In genomic region chr2:86087936-86088850, GRCh38 we compare ENCODE assay signal across 12 cellular contexts. TPM values are rescaled to one million over a fixed set of nuclear protein-coding genes. Genes with fewer than 3 reads are reported as not detected.
DNase-seq lines count a peak whose midpoint lies in the region; ATAC-seq and TF ChIP-seq lines count a peak whose summit lies in the region.
"Had no signal": no experiment of that assay in that cellular context is flagged by ENCODE, and none has a peak within 500 bp of the region (broad histone marks: within the 10 kb centered on the region; RNA-seq: fewer than 3 reads in every experiment).

No MANE protein-coding gene starts in this region.

- CTCF ChIA-PET in CD8-positive, alpha-beta memory T cell (lab: Charles Lee) = interaction anchor here (1.2 to 2.7 kb wide), 4 partner anchors 8 to 261 kb away, joined by 3 to 8 read pairs (median 6); partner anchors contain the start of gene ST3GAL5

- no peaks in the 10 kb centered on the region for H3K9me3 Mint-ChIP-seq in stimulated activated effector memory CD8-positive, alpha-beta T cell treated with anti-CD3 and anti-CD28 coated beads, Interleukin-12 subunit alpha, Interleukin-12 subunit beta, amount 100 ng/mL, for 72 hours
- H3K9me3 Mint-ChIP-seq in CD8-positive, alpha-beta memory T cell = no peaks in the 10 kb centered on the region
- H3K9me3 Mint-ChIP-seq: effector memory CD8-positive, alpha-beta T cell had no signal

- DNase-seq in AG10803 (ENCODE audit: low read depth) (no peak), WERI-Rb-1 (no peak), iPS-NIHi7 (ENCODE audit: extremely low spot score) (peak; percentile 50), KG1 (lab: John Stamatoyannopoulos, UW) (no peak), GF-D8 (lab: John Stamatoyannopoulos, UW) (no peak)
- no peak for DNase-seq in stimulated activated effector memory CD8-positive, alpha-beta T cell treated with anti-CD3 and anti-CD28 coated beads, Interleukin-12 subunit alpha, Interleukin-12 subunit beta, amount 100 ng/mL, for 72 hours (ENCODE audit: low spot score in 2 of 2)
- DNase-seq in CD8-positive, alpha-beta memory T cell = no peak
- DNase-seq: effector memory CD8-positive, alpha-beta T cell; islet precursor cell; NCI-H1694 treated with DMSO at 0.1 percent for 48 hours; upper lobe of left lung had no signal

- H3K9me3 ChIP-seq in WERI-Rb-1 (ENCODE audit: severe bottlenecking) = no peaks in the 10 kb centered on the region
- H3K9me3 ChIP-seq in CD8-positive, alpha-beta memory T cell (ENCODE audit: low read length) = no peaks in the 10 kb centered on the region
- H3K9me3 ChIP-seq: upper lobe of left lung had no signal

- peaks cover 52% of the 10 kb centered on the region for H3K36me3 ChIP-seq in WERI-Rb-1
- H3K36me3 ChIP-seq in CD8-positive, alpha-beta memory T cell (ENCODE audit: insufficient read depth, low read length) = peaks cover 9% of the 10 kb centered on the region

- POLR2A ChIA-PET in CD8-positive, alpha-beta memory T cell (lab: Charles Lee) = no interaction called here

- no peaks in the 10 kb centered on the region for H3K27me3 ChIP-seq in WERI-Rb-1 (ENCODE audit: insufficient read depth, low read depth, severe bottlenecking)
- no peaks in the 10 kb centered on the region for H3K27me3 ChIP-seq in CD8-positive, alpha-beta memory T cell (ENCODE audit: insufficient read depth, low read length, poor library complexity, severe bottlenecking)
- H3K27me3 ChIP-seq: upper lobe of left lung had no signal

- no peak overlapping the region for H3K27ac Mint-ChIP-seq in stimulated activated effector memory CD8-positive, alpha-beta T cell treated with anti-CD3 and anti-CD28 coated beads, Interleukin-12 subunit alpha, Interleukin-12 subunit beta, amount 100 ng/mL, for 72 hours
- no peak overlapping the region for H3K27ac Mint-ChIP-seq in CD8-positive, alpha-beta memory T cell
- H3K27ac Mint-ChIP-seq: effector memory CD8-positive, alpha-beta T cell had no signal

- TF ChIP-seq CTCF in AG10803 (conservative IDR thresholded peaks at IDR 0.05; ENCODE audit: low read length) = peak; percentile 38
- TF ChIP-seq CTCF in GM12872 (IDR thresholded peaks at IDR 0.05; ENCODE audit: insufficient read depth, low read depth, low read length) = peak; percentile 46; the same call in 2 of the 3 replicates
- TF ChIP-seq CTCF in WERI-Rb-1 (IDR thresholded peaks at IDR 0.05; ENCODE audit: low read depth, low read length) = peak; percentile 25; the same call in 1 of the 2 replicates

- no peak for ATAC-seq in stimulated activated effector memory CD8-positive, alpha-beta T cell treated with anti-CD3 and anti-CD28 coated beads, Interleukin-12 subunit alpha, Interleukin-12 subunit beta, amount 100 ng/mL, for 72 hours
- ATAC-seq: effector memory CD8-positive, alpha-beta T cell had no signal

- peaks cover 94% of the 10 kb centered on the region for H3K36me3 Mint-ChIP-seq in stimulated activated effector memory CD8-positive, alpha-beta T cell treated with anti-CD3 and anti-CD28 coated beads, Interleukin-12 subunit alpha, Interleukin-12 subunit beta, amount 100 ng/mL, for 72 hours
- H3K36me3 Mint-ChIP-seq in CD8-positive, alpha-beta memory T cell = peaks cover 11 to 71% (median 18%) of the 10 kb centered on the region in 3 donors

- H3K4me3 ChIP-seq in AG10803 (ENCODE audit: low read length) (no peak overlapping the region), WERI-Rb-1 (ENCODE audit: low read depth, low read length) (no peak overlapping the region)
- H3K4me3 ChIP-seq in CD8-positive, alpha-beta memory T cell (ENCODE audit: low read length) = no peak overlapping the region
- H3K4me3 ChIP-seq: upper lobe of left lung had no signal

- no peaks in the 10 kb centered on the region for H3K27me3 Mint-ChIP-seq in CD8-positive, alpha-beta memory T cell
- H3K27me3 Mint-ChIP-seq: effector memory CD8-positive, alpha-beta T cell had no signal

- H3K27ac ChIP-seq in WERI-Rb-1 = no peak overlapping the region
- no peak overlapping the region for H3K27ac ChIP-seq in CD8-positive, alpha-beta memory T cell (ENCODE audit: low read depth, low read length)
- H3K27ac ChIP-seq: upper lobe of left lung had no signal

- no peaks in the 10 kb centered on the region for H3K4me1 Mint-ChIP-seq in stimulated activated effector memory CD8-positive, alpha-beta T cell treated with anti-CD3 and anti-CD28 coated beads, Interleukin-12 subunit alpha, Interleukin-12 subunit beta, amount 100 ng/mL, for 72 hours
- H3K4me1 Mint-ChIP-seq in CD8-positive, alpha-beta memory T cell = peaks cover 0 to under 1% (median 0%) of the 10 kb centered on the region in 3 donors

- no peak overlapping the region for H3K4me3 Mint-ChIP-seq in stimulated activated effector memory CD8-positive, alpha-beta T cell treated with anti-CD3 and anti-CD28 coated beads, Interleukin-12 subunit alpha, Interleukin-12 subunit beta, amount 100 ng/mL, for 72 hours
- no peak overlapping the region for H3K4me3 Mint-ChIP-seq in CD8-positive, alpha-beta memory T cell
- H3K4me3 Mint-ChIP-seq: effector memory CD8-positive, alpha-beta T cell had no signal

- H3K4me1 ChIP-seq in CD8-positive, alpha-beta memory T cell (ENCODE audit: insufficient read depth, low read length) = no peaks in the 10 kb centered on the region
- H3K4me1 ChIP-seq: upper lobe of left lung had no signal

RNA-seq across cellular contexts. Expression of gene POLR1A, which starts 17.5 kb away (rescaled TPM):
- 10 to 100 TPM; 60.3 to 63.3 TPM for total RNA-seq in CD8-positive, alpha-beta memory T cell
- 4.8 TPM for polyA plus RNA-seq in CD8-positive, alpha-beta memory T cell

RNA-seq across cellular contexts. Expression of gene PTCD3, which starts 17.8 kb away (rescaled TPM):
- total RNA-seq in CD8-positive, alpha-beta memory T cell = 100 to 1,000 TPM; 140 to 155 TPM
- polyA plus RNA-seq in CD8-positive, alpha-beta memory T cell = 44.1 TPM
